In genomic region chr3:126703512-126704493, GRCh38 we compare ENCODE assay signal across 1 cellular context.
TF ChIP-seq lines count a peak whose summit lies in the region.

Gene CHCHD6, plus strand, starts transcription at chr3:126704240. Its CDS starts 73 bp downstream, at chr3:126704313.

TF ChIP-seq in GM12878, 131 proteins besides CTCF, POLR2A, EP300 and RAD21 (continued from another document and continues in another):
- TF ChIP-seq, protein P1, sequence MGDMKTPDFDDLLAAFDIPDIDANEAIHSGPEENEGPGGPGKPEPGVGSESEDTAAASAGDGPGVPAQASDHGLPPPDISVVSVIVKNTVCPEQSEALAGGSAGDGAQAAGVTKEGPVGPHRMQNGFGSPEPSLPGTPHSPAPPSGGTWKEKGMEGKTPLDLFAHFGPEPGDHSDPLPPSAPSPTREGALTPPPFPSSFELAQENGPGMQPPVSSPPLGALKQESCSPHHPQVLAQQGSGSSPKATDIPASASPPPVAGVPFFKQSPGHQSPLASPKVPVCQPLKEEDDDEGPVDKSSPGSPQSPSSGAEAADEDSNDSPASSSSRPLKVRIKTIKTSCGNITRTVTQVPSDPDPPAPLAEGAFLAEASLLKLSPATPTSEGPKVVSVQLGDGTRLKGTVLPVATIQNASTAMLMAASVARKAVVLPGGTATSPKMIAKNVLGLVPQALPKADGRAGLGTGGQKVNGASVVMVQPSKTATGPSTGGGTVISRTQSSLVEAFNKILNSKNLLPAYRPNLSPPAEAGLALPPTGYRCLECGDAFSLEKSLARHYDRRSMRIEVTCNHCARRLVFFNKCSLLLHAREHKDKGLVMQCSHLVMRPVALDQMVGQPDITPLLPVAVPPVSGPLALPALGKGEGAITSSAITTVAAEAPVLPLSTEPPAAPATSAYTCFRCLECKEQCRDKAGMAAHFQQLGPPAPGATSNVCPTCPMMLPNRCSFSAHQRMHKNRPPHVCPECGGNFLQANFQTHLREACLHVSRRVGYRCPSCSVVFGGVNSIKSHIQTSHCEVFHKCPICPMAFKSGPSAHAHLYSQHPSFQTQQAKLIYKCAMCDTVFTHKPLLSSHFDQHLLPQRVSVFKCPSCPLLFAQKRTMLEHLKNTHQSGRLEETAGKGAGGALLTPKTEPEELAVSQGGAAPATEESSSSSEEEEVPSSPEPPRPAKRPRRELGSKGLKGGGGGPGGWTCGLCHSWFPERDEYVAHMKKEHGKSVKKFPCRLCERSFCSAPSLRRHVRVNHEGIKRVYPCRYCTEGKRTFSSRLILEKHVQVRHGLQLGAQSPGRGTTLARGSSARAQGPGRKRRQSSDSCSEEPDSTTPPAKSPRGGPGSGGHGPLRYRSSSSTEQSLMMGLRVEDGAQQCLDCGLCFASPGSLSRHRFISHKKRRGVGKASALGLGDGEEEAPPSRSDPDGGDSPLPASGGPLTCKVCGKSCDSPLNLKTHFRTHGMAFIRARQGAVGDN (IDR thresholded peaks at IDR 0.05), result no peak
- TF ChIP-seq, protein P2, sequence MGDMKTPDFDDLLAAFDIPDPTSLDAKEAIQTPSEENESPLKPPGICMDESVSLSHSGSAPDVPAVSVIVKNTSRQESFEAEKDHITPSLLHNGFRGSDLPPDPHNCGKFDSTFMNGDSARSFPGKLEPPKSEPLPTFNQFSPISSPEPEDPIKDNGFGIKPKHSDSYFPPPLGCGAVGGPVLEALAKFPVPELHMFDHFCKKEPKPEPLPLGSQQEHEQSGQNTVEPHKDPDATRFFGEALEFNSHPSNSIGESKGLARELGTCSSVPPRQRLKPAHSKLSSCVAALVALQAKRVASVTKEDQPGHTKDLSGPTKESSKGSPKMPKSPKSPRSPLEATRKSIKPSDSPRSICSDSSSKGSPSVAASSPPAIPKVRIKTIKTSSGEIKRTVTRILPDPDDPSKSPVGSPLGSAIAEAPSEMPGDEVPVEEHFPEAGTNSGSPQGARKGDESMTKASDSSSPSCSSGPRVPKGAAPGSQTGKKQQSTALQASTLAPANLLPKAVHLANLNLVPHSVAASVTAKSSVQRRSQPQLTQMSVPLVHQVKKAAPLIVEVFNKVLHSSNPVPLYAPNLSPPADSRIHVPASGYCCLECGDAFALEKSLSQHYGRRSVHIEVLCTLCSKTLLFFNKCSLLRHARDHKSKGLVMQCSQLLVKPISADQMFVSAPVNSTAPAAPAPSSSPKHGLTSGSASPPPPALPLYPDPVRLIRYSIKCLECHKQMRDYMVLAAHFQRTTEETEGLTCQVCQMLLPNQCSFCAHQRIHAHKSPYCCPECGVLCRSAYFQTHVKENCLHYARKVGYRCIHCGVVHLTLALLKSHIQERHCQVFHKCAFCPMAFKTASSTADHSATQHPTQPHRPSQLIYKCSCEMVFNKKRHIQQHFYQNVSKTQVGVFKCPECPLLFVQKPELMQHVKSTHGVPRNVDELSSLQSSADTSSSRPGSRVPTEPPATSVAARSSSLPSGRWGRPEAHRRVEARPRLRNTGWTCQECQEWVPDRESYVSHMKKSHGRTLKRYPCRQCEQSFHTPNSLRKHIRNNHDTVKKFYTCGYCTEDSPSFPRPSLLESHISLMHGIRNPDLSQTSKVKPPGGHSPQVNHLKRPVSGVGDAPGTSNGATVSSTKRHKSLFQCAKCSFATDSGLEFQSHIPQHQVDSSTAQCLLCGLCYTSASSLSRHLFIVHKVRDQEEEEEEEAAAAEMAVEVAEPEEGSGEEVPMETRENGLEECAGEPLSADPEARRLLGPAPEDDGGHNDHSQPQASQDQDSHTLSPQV (IDR thresholded peaks at IDR 0.05), result no peak
- no peak for TF ChIP-seq POU2F2 (IDR thresholded peaks at IDR 0.05; ENCODE audit: borderline replicate concordance, low read depth, low read length)
- no peak for TF ChIP-seq KAT2A (conservative IDR thresholded peaks at IDR 0.05; ENCODE audit: control insufficient read depth, low read depth, low read length)
- TF ChIP-seq, protein P3, sequence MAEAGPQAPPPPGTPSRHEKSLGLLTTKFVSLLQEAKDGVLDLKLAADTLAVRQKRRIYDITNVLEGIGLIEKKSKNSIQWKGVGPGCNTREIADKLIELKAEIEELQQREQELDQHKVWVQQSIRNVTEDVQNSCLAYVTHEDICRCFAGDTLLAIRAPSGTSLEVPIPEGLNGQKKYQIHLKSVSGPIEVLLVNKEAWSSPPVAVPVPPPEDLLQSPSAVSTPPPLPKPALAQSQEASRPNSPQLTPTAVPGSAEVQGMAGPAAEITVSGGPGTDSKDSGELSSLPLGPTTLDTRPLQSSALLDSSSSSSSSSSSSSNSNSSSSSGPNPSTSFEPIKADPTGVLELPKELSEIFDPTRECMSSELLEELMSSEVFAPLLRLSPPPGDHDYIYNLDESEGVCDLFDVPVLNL (IDR thresholded peaks at IDR 0.05; ENCODE audit: low read depth, low read length), result 0 out of 2 replicates have a peak, but pooled peaks have one; percentile 3
- TF ChIP-seq, protein P4, sequence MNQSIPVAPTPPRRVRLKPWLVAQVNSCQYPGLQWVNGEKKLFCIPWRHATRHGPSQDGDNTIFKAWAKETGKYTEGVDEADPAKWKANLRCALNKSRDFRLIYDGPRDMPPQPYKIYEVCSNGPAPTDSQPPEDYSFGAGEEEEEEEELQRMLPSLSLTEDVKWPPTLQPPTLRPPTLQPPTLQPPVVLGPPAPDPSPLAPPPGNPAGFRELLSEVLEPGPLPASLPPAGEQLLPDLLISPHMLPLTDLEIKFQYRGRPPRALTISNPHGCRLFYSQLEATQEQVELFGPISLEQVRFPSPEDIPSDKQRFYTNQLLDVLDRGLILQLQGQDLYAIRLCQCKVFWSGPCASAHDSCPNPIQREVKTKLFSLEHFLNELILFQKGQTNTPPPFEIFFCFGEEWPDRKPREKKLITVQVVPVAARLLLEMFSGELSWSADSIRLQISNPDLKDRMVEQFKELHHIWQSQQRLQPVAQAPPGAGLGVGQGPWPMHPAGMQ (IDR thresholded peaks at IDR 0.05; ENCODE audit: borderline replicate concordance), result no peak
- TF ChIP-seq, protein P5, sequence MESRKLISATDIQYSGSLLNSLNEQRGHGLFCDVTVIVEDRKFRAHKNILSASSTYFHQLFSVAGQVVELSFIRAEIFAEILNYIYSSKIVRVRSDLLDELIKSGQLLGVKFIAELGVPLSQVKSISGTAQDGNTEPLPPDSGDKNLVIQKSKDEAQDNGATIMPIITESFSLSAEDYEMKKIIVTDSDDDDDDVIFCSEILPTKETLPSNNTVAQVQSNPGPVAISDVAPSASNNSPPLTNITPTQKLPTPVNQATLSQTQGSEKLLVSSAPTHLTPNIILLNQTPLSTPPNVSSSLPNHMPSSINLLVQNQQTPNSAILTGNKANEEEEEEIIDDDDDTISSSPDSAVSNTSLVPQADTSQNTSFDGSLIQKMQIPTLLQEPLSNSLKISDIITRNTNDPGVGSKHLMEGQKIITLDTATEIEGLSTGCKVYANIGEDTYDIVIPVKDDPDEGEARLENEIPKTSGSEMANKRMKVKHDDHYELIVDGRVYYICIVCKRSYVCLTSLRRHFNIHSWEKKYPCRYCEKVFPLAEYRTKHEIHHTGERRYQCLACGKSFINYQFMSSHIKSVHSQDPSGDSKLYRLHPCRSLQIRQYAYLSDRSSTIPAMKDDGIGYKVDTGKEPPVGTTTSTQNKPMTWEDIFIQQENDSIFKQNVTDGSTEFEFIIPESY (IDR thresholded peaks at IDR 0.05), result no peak
- 0 out of 2 replicates have a peak, but pooled peaks have one; percentile 72 for TF ChIP-seq HDGF (IDR thresholded peaks at IDR 0.05)
- no peak for TF ChIP-seq JUNB (IDR thresholded peaks at IDR 0.05)
- no peak for TF ChIP-seq RAD51 (IDR thresholded peaks at IDR 0.05)
- peak; percentile 93 for TF ChIP-seq TARDBP (IDR thresholded peaks at IDR 0.05; ENCODE audit: borderline replicate concordance)
- no peak for TF ChIP-seq ZNF384 (IDR thresholded peaks at IDR 0.05; ENCODE audit: borderline replicate concordance, low read depth, low read length)
- TF ChIP-seq FOXK2 (IDR thresholded peaks at IDR 0.05), result no peak
- no peak for TF ChIP-seq CHD1 (IDR thresholded peaks at IDR 0.05; ENCODE audit: low read depth, low read length)
- TF ChIP-seq CREB1 (IDR thresholded peaks at IDR 0.05; ENCODE audit: low read depth), result peak; percentile 77; the same call in 1 of the 2 replicates
- TF ChIP-seq SIN3A (IDR thresholded peaks at IDR 0.05; ENCODE audit: low read depth, low read length), result 0 out of 2 replicates have a peak, but pooled peaks have one; percentile 12
- TF ChIP-seq CHD2 (IDR thresholded peaks at IDR 0.05; ENCODE audit: borderline replicate concordance, low read depth, low read length), result peak; percentile 98
- TF ChIP-seq, protein P6, sequence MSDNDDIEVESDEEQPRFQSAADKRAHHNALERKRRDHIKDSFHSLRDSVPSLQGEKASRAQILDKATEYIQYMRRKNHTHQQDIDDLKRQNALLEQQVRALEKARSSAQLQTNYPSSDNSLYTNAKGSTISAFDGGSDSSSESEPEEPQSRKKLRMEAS (IDR thresholded peaks at IDR 0.05; ENCODE audit: low read depth, low read length), result peak; percentile 61
- 0 out of 2 replicates have a peak, but pooled peaks have one; percentile 4 for TF ChIP-seq MXI1 (IDR thresholded peaks at IDR 0.05; ENCODE audit: low read depth, low read length)
- TF ChIP-seq, protein P7, sequence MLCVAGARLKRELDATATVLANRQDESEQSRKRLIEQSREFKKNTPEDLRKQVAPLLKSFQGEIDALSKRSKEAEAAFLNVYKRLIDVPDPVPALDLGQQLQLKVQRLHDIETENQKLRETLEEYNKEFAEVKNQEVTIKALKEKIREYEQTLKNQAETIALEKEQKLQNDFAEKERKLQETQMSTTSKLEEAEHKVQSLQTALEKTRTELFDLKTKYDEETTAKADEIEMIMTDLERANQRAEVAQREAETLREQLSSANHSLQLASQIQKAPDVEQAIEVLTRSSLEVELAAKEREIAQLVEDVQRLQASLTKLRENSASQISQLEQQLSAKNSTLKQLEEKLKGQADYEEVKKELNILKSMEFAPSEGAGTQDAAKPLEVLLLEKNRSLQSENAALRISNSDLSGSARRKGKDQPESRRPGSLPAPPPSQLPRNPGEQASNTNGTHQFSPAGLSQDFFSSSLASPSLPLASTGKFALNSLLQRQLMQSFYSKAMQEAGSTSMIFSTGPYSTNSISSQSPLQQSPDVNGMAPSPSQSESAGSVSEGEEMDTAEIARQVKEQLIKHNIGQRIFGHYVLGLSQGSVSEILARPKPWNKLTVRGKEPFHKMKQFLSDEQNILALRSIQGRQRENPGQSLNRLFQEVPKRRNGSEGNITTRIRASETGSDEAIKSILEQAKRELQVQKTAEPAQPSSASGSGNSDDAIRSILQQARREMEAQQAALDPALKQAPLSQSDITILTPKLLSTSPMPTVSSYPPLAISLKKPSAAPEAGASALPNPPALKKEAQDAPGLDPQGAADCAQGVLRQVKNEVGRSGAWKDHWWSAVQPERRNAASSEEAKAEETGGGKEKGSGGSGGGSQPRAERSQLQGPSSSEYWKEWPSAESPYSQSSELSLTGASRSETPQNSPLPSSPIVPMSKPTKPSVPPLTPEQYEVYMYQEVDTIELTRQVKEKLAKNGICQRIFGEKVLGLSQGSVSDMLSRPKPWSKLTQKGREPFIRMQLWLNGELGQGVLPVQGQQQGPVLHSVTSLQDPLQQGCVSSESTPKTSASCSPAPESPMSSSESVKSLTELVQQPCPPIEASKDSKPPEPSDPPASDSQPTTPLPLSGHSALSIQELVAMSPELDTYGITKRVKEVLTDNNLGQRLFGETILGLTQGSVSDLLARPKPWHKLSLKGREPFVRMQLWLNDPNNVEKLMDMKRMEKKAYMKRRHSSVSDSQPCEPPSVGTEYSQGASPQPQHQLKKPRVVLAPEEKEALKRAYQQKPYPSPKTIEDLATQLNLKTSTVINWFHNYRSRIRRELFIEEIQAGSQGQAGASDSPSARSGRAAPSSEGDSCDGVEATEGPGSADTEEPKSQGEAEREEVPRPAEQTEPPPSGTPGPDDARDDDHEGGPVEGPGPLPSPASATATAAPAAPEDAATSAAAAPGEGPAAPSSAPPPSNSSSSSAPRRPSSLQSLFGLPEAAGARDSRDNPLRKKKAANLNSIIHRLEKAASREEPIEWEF (IDR thresholded peaks at IDR 0.05; ENCODE audit: insufficient replicate concordance, low read depth, low read length), result no peak
- TF ChIP-seq LARP7 (IDR thresholded peaks at IDR 0.05), result peak; percentile 71; the same call in 1 of the 2 replicates
- TF ChIP-seq YBX1 (IDR thresholded peaks at IDR 0.05), result no peak
- TF ChIP-seq TCF3 (IDR thresholded peaks at IDR 0.05; ENCODE audit: borderline replicate concordance, insufficient read depth, low read depth, low read length), result no peak
- TF ChIP-seq ATF7 (IDR thresholded peaks at IDR 0.05; ENCODE audit: low read depth), result no peak
- TF ChIP-seq ASH2L (IDR thresholded peaks at IDR 0.05; ENCODE audit: borderline replicate concordance, low read depth), result no peak
- TF ChIP-seq IKZF2 (IDR thresholded peaks at IDR 0.05), result no peak
- TF ChIP-seq WRNIP1 (IDR thresholded peaks at IDR 0.05; ENCODE audit: borderline replicate concordance, low read depth, low read length), result no peak
- TF ChIP-seq BCL3 (IDR thresholded peaks at IDR 0.05; ENCODE audit: borderline replicate concordance, insufficient read depth, low read depth, low read length, poor library complexity, severe bottlenecking), result no peak
- TF ChIP-seq, protein P8, sequence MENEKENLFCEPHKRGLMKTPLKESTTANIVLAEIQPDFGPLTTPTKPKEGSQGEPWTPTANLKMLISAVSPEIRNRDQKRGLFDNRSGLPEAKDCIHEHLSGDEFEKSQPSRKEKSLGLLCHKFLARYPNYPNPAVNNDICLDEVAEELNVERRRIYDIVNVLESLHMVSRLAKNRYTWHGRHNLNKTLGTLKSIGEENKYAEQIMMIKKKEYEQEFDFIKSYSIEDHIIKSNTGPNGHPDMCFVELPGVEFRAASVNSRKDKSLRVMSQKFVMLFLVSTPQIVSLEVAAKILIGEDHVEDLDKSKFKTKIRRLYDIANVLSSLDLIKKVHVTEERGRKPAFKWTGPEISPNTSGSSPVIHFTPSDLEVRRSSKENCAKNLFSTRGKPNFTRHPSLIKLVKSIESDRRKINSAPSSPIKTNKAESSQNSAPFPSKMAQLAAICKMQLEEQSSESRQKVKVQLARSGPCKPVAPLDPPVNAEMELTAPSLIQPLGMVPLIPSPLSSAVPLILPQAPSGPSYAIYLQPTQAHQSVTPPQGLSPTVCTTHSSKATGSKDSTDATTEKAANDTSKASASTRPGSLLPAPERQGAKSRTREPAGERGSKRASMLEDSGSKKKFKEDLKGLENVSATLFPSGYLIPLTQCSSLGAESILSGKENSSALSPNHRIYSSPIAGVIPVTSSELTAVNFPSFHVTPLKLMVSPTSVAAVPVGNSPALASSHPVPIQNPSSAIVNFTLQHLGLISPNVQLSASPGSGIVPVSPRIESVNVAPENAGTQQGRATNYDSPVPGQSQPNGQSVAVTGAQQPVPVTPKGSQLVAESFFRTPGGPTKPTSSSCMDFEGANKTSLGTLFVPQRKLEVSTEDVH (IDR thresholded peaks at IDR 0.05; ENCODE audit: low read depth, partially characterized antibody), result no peak
- no peak; the same call in 1 of the 2 replicates for TF ChIP-seq YY1 (IDR thresholded peaks at IDR 0.05; ENCODE audit: low read depth, low read length)
- TF ChIP-seq ETV6 (conservative IDR thresholded peaks at IDR 0.05 in 1 of 2, IDR thresholded peaks at IDR 0.05 in 1 of 2; ENCODE audit: borderline replicate concordance in 1 of 2, low read depth in 1 of 2), result no peak
- TF ChIP-seq NR2C1 (IDR thresholded peaks at IDR 0.05), result no peak
